ENCODE assay signal across 32 cellular contexts in the genomic region with DNA sequence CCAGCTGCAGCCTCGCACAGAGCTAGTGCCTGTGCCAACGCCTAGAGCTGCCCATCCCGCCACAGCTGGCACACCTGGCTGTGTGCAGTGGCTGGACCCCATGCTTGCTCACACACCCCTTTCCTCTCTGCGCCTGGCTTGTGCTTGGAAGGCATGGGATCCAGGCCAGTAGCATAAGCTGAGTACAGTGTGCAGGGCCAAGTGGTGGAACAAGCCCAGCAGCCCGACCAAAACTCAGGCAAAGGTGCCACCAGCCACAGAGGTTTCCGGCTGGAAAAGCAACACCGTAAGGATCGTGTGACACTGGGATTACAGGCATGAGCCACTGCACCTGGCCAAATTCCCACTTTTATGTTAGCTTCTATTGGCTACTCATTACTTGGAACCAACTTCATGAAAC.
"Had no signal": no experiment of that assay in that cellular context is flagged by ENCODE, and none has a peak within 500 bp of the region (broad histone marks: within the 10 kb centered on the region; RNA-seq: fewer than 3 reads in every experiment).

No MANE protein-coding gene starts in this region.

- H3K27me3 ChIP-seq: body of pancreas, brain microvascular endothelial cell, breast epithelium had no signal

- H3K9me3 ChIP-seq: body of pancreas, breast epithelium had no signal

- H3K4me3 ChIP-seq: body of pancreas, breast epithelium had no signal

- ATAC-seq: activated CD8-positive, alpha-beta T cell treated with anti-CD3 and anti-CD28 coated beads for 36 hours; activated naive CD4-positive, alpha-beta T cell treated with anti-CD3 and anti-CD28 coated beads, Interleukin-2, amount 50 U/mL, for 72 hours; activated T-cell treated with anti-CD3 and anti-CD28 coated beads, Interleukin-2, amount 50 U/mL, for 4 hours; activated T-cell treated with anti-CD3 and anti-CD28 coated beads, Interleukin-2, amount 50 U/mL, for 72 hours; activated T-helper 17 cell treated with anti-CD3 and anti-CD28 coated beads, Interleukin-2, amount 50 U/mL, for 72 hours; body of pancreas had no signal

- H3K36me3 ChIP-seq: breast epithelium had no signal

- H3K4me1 ChIP-seq: body of pancreas, breast epithelium had no signal

- FAIRE-seq: astrocyte, TTC549 had no signal

- H3K27ac ChIP-seq: body of pancreas, brain microvascular endothelial cell, breast epithelium, VCaP had no signal

- DNase-seq: activated B cell treated with CpG ODN at 0.5 μM for 24 hours; activated CD4-positive, alpha-beta memory T cell treated with anti-CD3 and anti-CD28 coated beads for 36 hours; activated CD4-positive, alpha-beta T cell treated with anti-CD3 and anti-CD28 coated beads for 4 hours; activated CD4-positive, alpha-beta T cell treated with anti-CD3 and anti-CD28 coated beads, Interleukin-2, amount 10 ng/mL, durations not matched to agents 24 days and 14 days; activated CD4-positive, alpha-beta T cell treated with anti-CD3 and anti-CD28 coated beads, Interleukin-2, amount 50 U/mL, for 1 hour; activated CD4-positive, alpha-beta T cell treated with anti-CD3 and anti-CD28 coated beads, Interleukin-2, amount 50 U/mL, for 4 hours; activated CD4-positive, CD25-positive, alpha-beta regulatory T cell treated with anti-CD3 and anti-CD28 coated beads, Interleukin-2, amount 50 U/mL, for 72 hours; activated CD8-positive, alpha-beta memory T cell treated with anti-CD3 and anti-CD28 coated beads, Interleukin-2, amount 50 U/mL, for 4 hours; activated CD8-positive, alpha-beta T cell treated with anti-CD3 and anti-CD28 coated beads for 36 hours; activated effector memory CD4-positive, alpha-beta T cell treated with anti-CD3 and anti-CD28 coated beads, Interleukin-2, amount 50 U/mL, for 16 hours; activated gamma-delta T cell treated with Interleukin-2 at 50 U/mL for 16 hours; activated naive CD4-positive, alpha-beta T cell; activated naive CD4-positive, alpha-beta T cell treated with anti-CD3 and anti-CD28 coated beads for 36 hours; activated naive CD8-positive, alpha-beta T cell treated with anti-CD3 and anti-CD28 coated beads for 36 hours; activated T-cell treated with anti-CD3 and anti-CD28 coated beads for 4 hours; activated T-cell treated with anti-CD3 and anti-CD28 coated beads, Interleukin-2, amount 50 U/mL, for 1 hour; activated T-cell treated with anti-CD3 and anti-CD28 coated beads, Interleukin-2, amount 50 U/mL, for 4 hours; activated T-cell treated with anti-CD3 and anti-CD28 coated beads, Interleukin-2, amount 50 U/mL, for 72 hours; aorta; body of pancreas; brain microvascular endothelial cell; central memory CD4-positive, alpha-beta T cell; cerebellar nuclear complex; T-helper 1 cell; T-helper 2 cell; T-helper 9 cell had no signal
